28 cellular contexts compared by ENCODE assay signal in genomic region chr14:49991491-49991890, GRCh38.
A peak's percentile ranks its signal among the peaks of the same experiment; 100 is the strongest.
DNase-seq lines count a peak whose midpoint lies in the region; ATAC-seq and TF ChIP-seq lines count a peak whose summit lies in the region.
"Had no signal": no experiment of that assay in that cellular context is flagged by ENCODE, and none has a peak within 500 bp of the region (broad histone marks: within the 10 kb centered on the region; RNA-seq: fewer than 3 reads in every experiment).

No MANE protein-coding gene starts in this region.

- no peaks in the 10 kb centered on the region for H3K4me1 ChIP-seq in parathyroid adenoma
- H3K4me1 ChIP-seq: colonic mucosa had no signal

- H3K27me3 ChIP-seq in parathyroid adenoma (ENCODE audit: control insufficient read depth, insufficient read depth, low read length), result no peaks in the 10 kb centered on the region
- H3K27me3 ChIP-seq: colonic mucosa, left lung, right lobe of liver, upper lobe of left lung had no signal

- H3K9ac ChIP-seq in parathyroid adenoma, result no peak overlapping the region
- H3K9ac ChIP-seq: GM23248 had no signal

- TF ChIP-seq CTCF in parathyroid adenoma (IDR thresholded peaks at IDR 0.05), result no peak

- no peak for ATAC-seq in HG03442 (IDR thresholded peaks at IDR 0.05; ENCODE audit: unreplicated experiment)
- ATAC-seq: left lung; naive thymus-derived CD8-positive, alpha-beta T cell; right lobe of liver; SK-N-SH treated with all-trans-retinoic acid at 6 μM for 48 hours had no signal

- no peaks in the 10 kb centered on the region for H3K79me2 ChIP-seq in parathyroid adenoma

- H3K4me3 ChIP-seq in parathyroid adenoma (ENCODE audit: low read depth, low read length), result no peak overlapping the region
- H3K4me3 ChIP-seq: colonic mucosa, GM23248, left lung, right lobe of liver, upper lobe of left lung had no signal

- DNase-seq in DMS 273 (lab: John Stamatoyannopoulos, UW; ENCODE audit: unreplicated experiment) (peak; percentile 34), DMS 273 treated with DMSO at 0.1 percent for 48 hours (lab: John Stamatoyannopoulos, UW) (no peak), NCI-H82 (lab: John Stamatoyannopoulos, UW) (peak; percentile 97), ecto neural progenitor cell (ENCODE audit: low spot score) (peak; percentile 49), inferior parietal cortex (ENCODE audit: extremely low spot score) (no peak), NCI-H2107 (lab: John Stamatoyannopoulos, UW) (no peak)
- DNase-seq: activated CD4-positive, alpha-beta T cell treated with anti-CD3 and anti-CD28 coated beads, Interleukin-2, amount 50 U/mL, for 48 hours; activated naive CD4-positive, alpha-beta T cell treated with anti-CD3 and anti-CD28 coated beads, Interleukin-2, amount 10 ng/mL, durations not matched to agents 7 days and 5 days; CD4-positive, alpha-beta memory T cell; colonic mucosa; DMS79; endodermal cell; GM23248; hypothalamus; left lung; naive thymus-derived CD8-positive, alpha-beta T cell; NCI-H1436; NCI-H510A; posterior cingulate gyrus; right lobe of liver; stimulated activated CD4-positive, alpha-beta T cell treated with anti-CD3 and anti-CD28 coated beads, Interleukin-15, amount 100 ng/mL, for 24 hours; upper lobe of left lung had no signal

- no peaks in the 10 kb centered on the region for H3K9me3 ChIP-seq in parathyroid adenoma (ENCODE audit: control insufficient read depth, low read length)
- H3K9me3 ChIP-seq: colonic mucosa, left lung, right lobe of liver, upper lobe of left lung had no signal

- H3K27ac ChIP-seq in parathyroid adenoma, result no peak overlapping the region
- H3K27ac ChIP-seq: 22Rv1, colonic mucosa, GM23248, left lung, RWPE1, upper lobe of left lung, VCaP had no signal

- H2AFZ ChIP-seq in parathyroid adenoma, result peak overlapping the region; percentile 20
- H2AFZ ChIP-seq: GM23248 had no signal

- no peak overlapping the region for H3K4me2 ChIP-seq in parathyroid adenoma (ENCODE audit: low read length)

- H3K36me3 ChIP-seq in parathyroid adenoma (ENCODE audit: control insufficient read depth, insufficient read depth, low read length), result no peaks in the 10 kb centered on the region
- H3K36me3 ChIP-seq: colonic mucosa, left lung, right lobe of liver, upper lobe of left lung had no signal

Comparison
In these comparisons a context has a peak if more than half of its experiments do, and no peak if none do; other contexts are left out.
1. DNase-seq: peak in DMS 273 (single experiment), NCI-H82 (single experiment) and ecto neural progenitor cell (single experiment); none in DMS 273 treated with DMSO at 0.1 percent for 48 hours (single experiment), inferior parietal cortex (single experiment) and NCI-H2107 (single experiment).